In genomic region chr12:106978035-106978800, GRCh38 we compare ENCODE assay signal across 10 cellular contexts. TPM values are rescaled to one million over a fixed set of nuclear protein-coding genes. Genes with fewer than 3 reads are reported as not detected.
DNase-seq lines count a peak whose midpoint lies in the region; ATAC-seq, FAIRE-seq and TF ChIP-seq lines count a peak whose summit lies in the region.
"Had no signal": no experiment of that assay in that cellular context is flagged by ENCODE, and none has a peak within 500 bp of the region (broad histone marks: within the 10 kb centered on the region; RNA-seq: fewer than 3 reads in every experiment).

No MANE protein-coding gene starts in this region.

- peaks cover 7% of the 10 kb centered on the region for H3K36me3 ChIP-seq in endodermal cell (ENCODE audit: control insufficient read depth, insufficient read depth, low read length)
- H3K36me3 ChIP-seq: upper lobe of right lung had no signal

- H3K36me3 Mint-ChIP-seq in endodermal cell (ENCODE audit: low read depth) = peaks cover 10% of the 10 kb centered on the region
- peaks cover 34% of the 10 kb centered on the region for H3K36me3 Mint-ChIP-seq in nephron (ENCODE audit: low read depth)

- no peak for TF ChIP-seq CTCF in endodermal cell (conservative IDR thresholded peaks at IDR 0.05)
- TF ChIP-seq CTCF in nephron (IDR thresholded peaks at IDR 0.05; ENCODE audit: unreplicated experiment in 3 of 3) = no peak

- H3K4me1 Mint-ChIP-seq in endodermal cell (no peaks in the 10 kb centered on the region), nephron (peaks cover 58% of the 10 kb centered on the region)
- peaks cover 24% of the 10 kb centered on the region for H3K4me1 Mint-ChIP-seq in stimulated activated naive CD8-positive, alpha-beta T cell treated with anti-CD3 and anti-CD28 coated beads, Interleukin-15, amount 100 ng/mL, for 72 hours

- WGBS in endodermal cell (ENCODE audit: insufficient coverage in 1 of 2, insufficient read length in 1 of 2), 2 experiments = 94 to 95% methylated on average over 7 to 9 of the region's 9 CpGs

- H3K9me3 ChIP-seq in endodermal cell (ENCODE audit: control insufficient read depth, low read length) = no peaks in the 10 kb centered on the region
- H3K9me3 ChIP-seq: upper lobe of right lung had no signal

- no peaks in the 10 kb centered on the region for H3K27me3 Mint-ChIP-seq in endodermal cell (ENCODE audit: insufficient read depth)
- H3K27me3 Mint-ChIP-seq in nephron (ENCODE audit: low read depth) = no peaks in the 10 kb centered on the region
- no peaks in the 10 kb centered on the region for H3K27me3 Mint-ChIP-seq in stimulated activated naive CD8-positive, alpha-beta T cell treated with anti-CD3 and anti-CD28 coated beads, Interleukin-15, amount 100 ng/mL, for 72 hours

- no peak for ATAC-seq in HG02885 (IDR thresholded peaks at IDR 0.05; ENCODE audit: poor library complexity, unreplicated experiment)
- no peak for ATAC-seq in stimulated activated naive CD8-positive, alpha-beta T cell treated with anti-CD3 and anti-CD28 coated beads, Interleukin-15, amount 100 ng/mL, for 72 hours
- ATAC-seq: upper lobe of right lung had no signal

- H3K4me3 Mint-ChIP-seq in endodermal cell = no peak overlapping the region
- H3K4me3 Mint-ChIP-seq in nephron = no peak overlapping the region
- no peak overlapping the region for H3K4me3 Mint-ChIP-seq in stimulated activated naive CD8-positive, alpha-beta T cell treated with anti-CD3 and anti-CD28 coated beads, Interleukin-15, amount 100 ng/mL, for 72 hours

- no peaks in the 10 kb centered on the region for H3K4me1 ChIP-seq in endodermal cell (ENCODE audit: control insufficient read depth, insufficient read depth, low read length)

- H3K9me3 Mint-ChIP-seq in endodermal cell (no peaks in the 10 kb centered on the region), nephron (no peaks in the 10 kb centered on the region)
- no peaks in the 10 kb centered on the region for H3K9me3 Mint-ChIP-seq in stimulated activated naive CD8-positive, alpha-beta T cell treated with anti-CD3 and anti-CD28 coated beads, Interleukin-15, amount 100 ng/mL, for 72 hours

- no peaks in the 10 kb centered on the region for H3K27me3 ChIP-seq in endodermal cell (ENCODE audit: control insufficient read depth, insufficient read depth, low read length, poor library complexity, severe bottlenecking)
- H3K27me3 ChIP-seq: upper lobe of right lung had no signal

- DNase-seq in DMS153 treated with DMSO at 0.1 percent for 48 hours (lab: John Stamatoyannopoulos, UW; ENCODE audit: unreplicated experiment) (peak; percentile 42), NCI-H2227 (lab: John Stamatoyannopoulos, UW; ENCODE audit: unreplicated experiment) (peak; percentile 45), endodermal cell (no peak), GM19238 (ENCODE audit: insufficient read length, low spot score) (no peak), H54 (ENCODE audit: insufficient read length, low spot score) (no peak)
- no peak for DNase-seq in stimulated activated naive CD8-positive, alpha-beta T cell treated with anti-CD3 and anti-CD28 coated beads, Interleukin-15, amount 100 ng/mL, for 72 hours
- DNase-seq: Calu3, upper lobe of right lung had no signal

- H3K27ac Mint-ChIP-seq in endodermal cell (peak overlapping the region; percentile 24), nephron (peak overlapping the region; percentile 62 to 75 (median 64))
- peak overlapping the region in 1 of 2 donors; percentile 21 for H3K27ac Mint-ChIP-seq in stimulated activated naive CD8-positive, alpha-beta T cell treated with anti-CD3 and anti-CD28 coated beads, Interleukin-15, amount 100 ng/mL, for 72 hours

- H3K4me3 ChIP-seq in endodermal cell (ENCODE audit: low read length) = no peak overlapping the region
- H3K4me3 ChIP-seq: upper lobe of right lung had no signal

- TF ChIP-seq POLR2A in H54 (IDR thresholded peaks at IDR 0.05; ENCODE audit: low read depth, low read length) = no peak

- FAIRE-seq in H54 (lab: Jason Lieb, UNC) = no peak

- H3K27ac ChIP-seq in endodermal cell (ENCODE audit: low read depth, low read length) = no peak overlapping the region
- H3K27ac ChIP-seq: upper lobe of right lung had no signal

- no peak overlapping the region for H3K9ac ChIP-seq in endodermal cell (ENCODE audit: extremely low read depth, low read length, poor library complexity, severe bottlenecking)

RNA-seq across cellular contexts. Expression of gene MTERF2, which starts 8.7 kb away (rescaled TPM):
- total RNA-seq in endodermal cell = 10 to 100 TPM; 12.0 to 12.5 TPM
- polyA plus RNA-seq in endodermal cell (2013, experiment 1 of 2) = 14.5 TPM
- 16.1 TPM for polyA plus RNA-seq in endodermal cell (2013, experiment 2 of 2)

RNA-seq across cellular contexts. Expression of gene TMEM263, which starts 22.5 kb away (rescaled TPM):
- total RNA-seq in endodermal cell = 10 to 100 TPM; 25.7 to 39.3 TPM
- polyA plus RNA-seq in endodermal cell (2013, experiment 1 of 2) = 36.7 TPM
- polyA plus RNA-seq in endodermal cell (2013, experiment 2 of 2) = 36.0 TPM

Comparison
In these comparisons a context has a peak if more than half of its experiments do, and no peak if none do; other contexts are left out.
1. DNase-seq: peak in DMS153 treated with DMSO at 0.1 percent for 48 hours (single experiment) and NCI-H2227 (single experiment); none in endodermal cell (single experiment), stimulated activated naive CD8-positive, alpha-beta T cell treated with anti-CD3 and anti-CD28 coated beads, Interleukin-15, amount 100 ng/mL, for 72 hours (0 of 2), GM19238 (single experiment) and H54 (single experiment).